Comparison of ENCODE assay signal across 8 cellular contexts in genomic region chr10:78972160-78972946, GRCh38.
A peak's percentile ranks its signal among the peaks of the same experiment; 100 is the strongest.
DNase-seq lines count a peak whose midpoint lies in the region; ATAC-seq, FAIRE-seq and TF ChIP-seq lines count a peak whose summit lies in the region.

No MANE protein-coding gene starts in this region.

- no peak for FAIRE-seq in GM12892 (lab: Jason Lieb, UNC)

- ATAC-seq in esophagus mucosa (peak; percentile 7), HG02973 (IDR thresholded peaks at IDR 0.05; ENCODE audit: unreplicated experiment) (no peak), HG03135 (IDR thresholded peaks at IDR 0.05; ENCODE audit: unreplicated experiment) (no peak)

- no peak for TF ChIP-seq POLR2A in GM12892 (IDR thresholded peaks at IDR 0.05; ENCODE audit: low read depth, low read length)

- peak; percentile 86 for DNase-seq in ELR (ENCODE audit: low read depth)
- DNase-seq in SK-MEL-5 (ENCODE audit: low read depth, low spot score) = peak; percentile 36
- DNase-seq in myocyte (ENCODE audit: low read depth) = peak; percentile 96
- DNase-seq in GM12892 (ENCODE audit: insufficient read length) = no peak
- DNase-seq in HUDEP-2 (lab: John Stamatoyannopoulos, UW; ENCODE audit: unreplicated experiment in 76 of 76) = no peak

- in situ Hi-C loops in SK-MEL-5 (cut with HindIII; ENCODE audit: low pct_unique_long_range_greater_than_20kb, low sequenced_read_pairs) = no loop called here

Comparison
In these comparisons a context has a peak if more than half of its experiments do, and no peak if none do; other contexts are left out.
1. DNase-seq: peak in ELR (single experiment), SK-MEL-5 (single experiment) and myocyte (single experiment); none in GM12892 (single experiment) and HUDEP-2 (0 of 76).